ENCODE assay signal across 1 cellular context in genomic region chr20:50077818-50078601, GRCh38.
TF ChIP-seq lines count a peak whose summit lies in the region.

No MANE protein-coding gene starts in this region.

TF ChIP-seq in HepG2, 621 proteins besides CTCF, POLR2A, EP300 and RAD21:
- TF ChIP-seq ZBTB1 (CRISPR knock-in tag; IDR thresholded peaks at IDR 0.05; ENCODE audit: borderline replicate concordance) (no peak), JUNB (CRISPR knock-in tag; IDR thresholded peaks at IDR 0.05; ENCODE audit: borderline replicate concordance) (no peak), YEATS4 (CRISPR knock-in tag; IDR thresholded peaks at IDR 0.05; ENCODE audit: borderline replicate concordance) (no peak), SPEN (CRISPR knock-in tag; IDR thresholded peaks at IDR 0.05; ENCODE audit: low read depth) (peak; percentile 50; the same call in 1 of the 2 replicates), SP4 (CRISPR knock-in tag; IDR thresholded peaks at IDR 0.05) (peak; percentile 48; the same call in 1 of the 2 replicates), PITX1 (CRISPR knock-in tag; IDR thresholded peaks at IDR 0.05) (0 out of 2 replicates have a peak, but pooled peaks have one; percentile 4), HNRNPUL1 (IDR thresholded peaks at IDR 0.05; ENCODE audit: low read depth, low read length) (no peak), ZNF263 (CRISPR knock-in tag; IDR thresholded peaks at IDR 0.05) (peak; percentile 75), ZNF44 (CRISPR knock-in tag; IDR thresholded peaks at IDR 0.05) (0 out of 2 replicates have a peak, but pooled peaks have one; percentile 55), GLI4 (CRISPR knock-in tag; IDR thresholded peaks at IDR 0.05; ENCODE audit: borderline replicate concordance) (0 out of 2 replicates have a peak, but pooled peaks have one; percentile 82), CEBPB (IDR thresholded peaks at IDR 0.05; ENCODE audit: borderline replicate concordance, low read depth, low read length) (peak; percentile 83), ZNF572 (CRISPR knock-in tag; IDR thresholded peaks at IDR 0.05) (peak; percentile 24; the same call in 1 of the 2 replicates), ZNF547 (CRISPR knock-in tag; IDR thresholded peaks at IDR 0.05) (0 out of 2 replicates have a peak, but pooled peaks have one; percentile 66), ZNF598 (CRISPR knock-in tag; IDR thresholded peaks at IDR 0.05; ENCODE audit: borderline replicate concordance) (peak; percentile 87; the same call in 1 of the 2 replicates), ZNF782 (CRISPR knock-in tag; IDR thresholded peaks at IDR 0.05; ENCODE audit: borderline replicate concordance) (no peak), ZBTB20 (CRISPR knock-in tag; IDR thresholded peaks at IDR 0.05; ENCODE audit: borderline replicate concordance, low read depth) (peak; percentile 37; the same call in 1 of the 2 replicates), ZNF788 (CRISPR knock-in tag; IDR thresholded peaks at IDR 0.05; ENCODE audit: borderline replicate concordance) (0 out of 2 replicates have a peak, but pooled peaks have one; percentile 4), ELF1 (CRISPR knock-in tag; IDR thresholded peaks at IDR 0.05) (peak; percentile 18; the same call in 1 of the 2 replicates), NFE2L1 (CRISPR knock-in tag; IDR thresholded peaks at IDR 0.05; ENCODE audit: borderline replicate concordance) (no peak), ZNF33B (CRISPR knock-in tag; IDR thresholded peaks at IDR 0.05) (0 out of 2 replicates have a peak, but pooled peaks have one; percentile 81), RXRA (CRISPR knock-in tag; IDR thresholded peaks at IDR 0.05) (0 out of 2 replicates have a peak, but pooled peaks have one; percentile 33), ZNF274 (CRISPR knock-in tag; IDR thresholded peaks at IDR 0.05) (0 out of 2 replicates have a peak, but pooled peaks have one; percentile 70), HBP1 (CRISPR knock-in tag; IDR thresholded peaks at IDR 0.05; ENCODE audit: low read depth) (0 out of 2 replicates have a peak, but pooled peaks have one; percentile 43), ZNF563 (CRISPR knock-in tag; IDR thresholded peaks at IDR 0.05) (0 out of 2 replicates have a peak, but pooled peaks have one; percentile 30), ZIK1 (CRISPR knock-in tag; IDR thresholded peaks at IDR 0.05; ENCODE audit: borderline replicate concordance, low read depth) (0 out of 2 replicates have a peak, but pooled peaks have one; percentile 12), HDAC1 (CRISPR knock-in tag; IDR thresholded peaks at IDR 0.05) (peak; percentile 42; the same call in 1 of the 2 replicates), MXD4 (CRISPR knock-in tag; IDR thresholded peaks at IDR 0.05) (peak; percentile 8; the same call in 1 of the 2 replicates), ZNF441 (CRISPR knock-in tag; IDR thresholded peaks at IDR 0.05; ENCODE audit: borderline replicate concordance) (peak; percentile 90), ZNF883 (CRISPR knock-in tag; IDR thresholded peaks at IDR 0.05; ENCODE audit: not compliant biosample characterization) (peak; percentile 80), ZNF230 (CRISPR knock-in tag; IDR thresholded peaks at IDR 0.05) (peak; percentile 42; the same call in 1 of the 2 replicates), ZMYM3 (CRISPR knock-in tag; IDR thresholded peaks at IDR 0.05) (peak; percentile 8; the same call in 1 of the 2 replicates), CEBPG (CRISPR knock-in tag; IDR thresholded peaks at IDR 0.05) (peak; percentile 54), ZNF781 (CRISPR knock-in tag; IDR thresholded peaks at IDR 0.05; ENCODE audit: borderline replicate concordance, not compliant biosample characterization) (peak; percentile 14), NR1H2 (CRISPR knock-in tag; IDR thresholded peaks at IDR 0.05; ENCODE audit: borderline replicate concordance, low read depth) (peak; percentile 63; the same call in 1 of the 2 replicates), ZNF850 (CRISPR knock-in tag; conservative IDR thresholded peaks at IDR 0.05) (no peak), ARHGAP35 (CRISPR knock-in tag; IDR thresholded peaks at IDR 0.05; ENCODE audit: borderline replicate concordance) (no peak)
- TF ChIP-seq, protein P1, sequence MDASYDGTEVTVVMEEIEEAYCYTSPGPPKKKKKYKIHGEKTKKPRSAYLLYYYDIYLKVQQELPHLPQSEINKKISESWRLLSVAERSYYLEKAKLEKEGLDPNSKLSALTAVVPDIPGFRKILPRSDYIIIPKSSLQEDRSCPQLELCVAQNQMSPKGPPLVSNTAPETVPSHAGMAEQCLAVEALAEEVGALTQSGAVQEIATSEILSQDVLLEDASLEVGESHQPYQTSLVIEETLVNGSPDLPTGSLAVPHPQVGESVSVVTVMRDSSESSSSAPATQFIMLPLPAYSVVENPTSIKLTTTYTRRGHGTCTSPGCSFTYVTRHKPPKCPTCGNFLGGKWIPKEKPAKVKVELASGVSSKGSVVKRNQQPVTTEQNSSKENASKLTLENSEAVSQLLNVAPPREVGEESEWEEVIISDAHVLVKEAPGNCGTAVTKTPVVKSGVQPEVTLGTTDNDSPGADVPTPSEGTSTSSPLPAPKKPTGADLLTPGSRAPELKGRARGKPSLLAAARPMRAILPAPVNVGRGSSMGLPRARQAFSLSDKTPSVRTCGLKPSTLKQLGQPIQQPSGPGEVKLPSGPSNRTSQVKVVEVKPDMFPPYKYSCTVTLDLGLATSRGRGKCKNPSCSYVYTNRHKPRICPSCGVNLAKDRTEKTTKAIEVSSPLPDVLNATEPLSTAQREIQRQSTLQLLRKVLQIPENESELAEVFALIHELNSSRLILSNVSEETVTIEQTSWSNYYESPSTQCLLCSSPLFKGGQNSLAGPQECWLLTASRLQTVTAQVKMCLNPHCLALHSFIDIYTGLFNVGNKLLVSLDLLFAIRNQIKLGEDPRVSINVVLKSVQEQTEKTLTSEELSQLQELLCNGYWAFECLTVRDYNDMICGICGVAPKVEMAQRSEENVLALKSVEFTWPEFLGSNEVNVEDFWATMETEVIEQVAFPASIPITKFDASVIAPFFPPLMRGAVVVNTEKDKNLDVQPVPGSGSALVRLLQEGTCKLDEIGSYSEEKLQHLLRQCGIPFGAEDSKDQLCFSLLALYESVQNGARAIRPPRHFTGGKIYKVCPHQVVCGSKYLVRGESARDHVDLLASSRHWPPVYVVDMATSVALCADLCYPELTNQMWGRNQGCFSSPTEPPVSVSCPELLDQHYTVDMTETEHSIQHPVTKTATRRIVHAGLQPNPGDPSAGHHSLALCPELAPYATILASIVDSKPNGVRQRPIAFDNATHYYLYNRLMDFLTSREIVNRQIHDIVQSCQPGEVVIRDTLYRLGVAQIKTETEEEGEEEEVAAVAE (CRISPR knock-in tag; IDR thresholded peaks at IDR 0.05; ENCODE audit: borderline replicate concordance), result no peak
- TF ChIP-seq, protein P2, sequence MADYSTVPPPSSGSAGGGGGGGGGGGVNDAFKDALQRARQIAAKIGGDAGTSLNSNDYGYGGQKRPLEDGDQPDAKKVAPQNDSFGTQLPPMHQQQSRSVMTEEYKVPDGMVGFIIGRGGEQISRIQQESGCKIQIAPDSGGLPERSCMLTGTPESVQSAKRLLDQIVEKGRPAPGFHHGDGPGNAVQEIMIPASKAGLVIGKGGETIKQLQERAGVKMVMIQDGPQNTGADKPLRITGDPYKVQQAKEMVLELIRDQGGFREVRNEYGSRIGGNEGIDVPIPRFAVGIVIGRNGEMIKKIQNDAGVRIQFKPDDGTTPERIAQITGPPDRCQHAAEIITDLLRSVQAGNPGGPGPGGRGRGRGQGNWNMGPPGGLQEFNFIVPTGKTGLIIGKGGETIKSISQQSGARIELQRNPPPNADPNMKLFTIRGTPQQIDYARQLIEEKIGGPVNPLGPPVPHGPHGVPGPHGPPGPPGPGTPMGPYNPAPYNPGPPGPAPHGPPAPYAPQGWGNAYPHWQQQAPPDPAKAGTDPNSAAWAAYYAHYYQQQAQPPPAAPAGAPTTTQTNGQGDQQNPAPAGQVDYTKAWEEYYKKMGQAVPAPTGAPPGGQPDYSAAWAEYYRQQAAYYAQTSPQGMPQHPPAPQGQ (CRISPR knock-in tag; IDR thresholded peaks at IDR 0.05; ENCODE audit: borderline replicate concordance), result no peak
- TF ChIP-seq, protein P3, sequence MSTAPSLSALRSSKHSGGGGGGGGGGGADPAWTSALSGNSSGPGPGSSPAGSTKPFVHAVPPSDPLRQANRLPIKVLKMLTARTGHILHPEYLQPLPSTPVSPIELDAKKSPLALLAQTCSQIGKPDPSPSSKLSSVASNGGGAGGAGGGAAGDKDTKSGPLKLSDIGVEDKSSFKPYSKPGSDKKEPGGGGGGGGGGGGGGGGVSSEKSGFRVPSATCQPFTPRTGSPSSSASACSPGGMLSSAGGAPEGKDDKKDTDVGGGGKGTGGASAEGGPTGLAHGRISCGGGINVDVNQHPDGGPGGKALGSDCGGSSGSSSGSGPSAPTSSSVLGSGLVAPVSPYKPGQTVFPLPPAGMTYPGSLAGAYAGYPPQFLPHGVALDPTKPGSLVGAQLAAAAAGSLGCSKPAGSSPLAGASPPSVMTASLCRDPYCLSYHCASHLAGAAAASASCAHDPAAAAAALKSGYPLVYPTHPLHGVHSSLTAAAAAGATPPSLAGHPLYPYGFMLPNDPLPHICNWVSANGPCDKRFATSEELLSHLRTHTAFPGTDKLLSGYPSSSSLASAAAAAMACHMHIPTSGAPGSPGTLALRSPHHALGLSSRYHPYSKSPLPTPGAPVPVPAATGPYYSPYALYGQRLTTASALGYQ (CRISPR knock-in tag; IDR thresholded peaks at IDR 0.05), result no peak
- TF ChIP-seq, protein P4, sequence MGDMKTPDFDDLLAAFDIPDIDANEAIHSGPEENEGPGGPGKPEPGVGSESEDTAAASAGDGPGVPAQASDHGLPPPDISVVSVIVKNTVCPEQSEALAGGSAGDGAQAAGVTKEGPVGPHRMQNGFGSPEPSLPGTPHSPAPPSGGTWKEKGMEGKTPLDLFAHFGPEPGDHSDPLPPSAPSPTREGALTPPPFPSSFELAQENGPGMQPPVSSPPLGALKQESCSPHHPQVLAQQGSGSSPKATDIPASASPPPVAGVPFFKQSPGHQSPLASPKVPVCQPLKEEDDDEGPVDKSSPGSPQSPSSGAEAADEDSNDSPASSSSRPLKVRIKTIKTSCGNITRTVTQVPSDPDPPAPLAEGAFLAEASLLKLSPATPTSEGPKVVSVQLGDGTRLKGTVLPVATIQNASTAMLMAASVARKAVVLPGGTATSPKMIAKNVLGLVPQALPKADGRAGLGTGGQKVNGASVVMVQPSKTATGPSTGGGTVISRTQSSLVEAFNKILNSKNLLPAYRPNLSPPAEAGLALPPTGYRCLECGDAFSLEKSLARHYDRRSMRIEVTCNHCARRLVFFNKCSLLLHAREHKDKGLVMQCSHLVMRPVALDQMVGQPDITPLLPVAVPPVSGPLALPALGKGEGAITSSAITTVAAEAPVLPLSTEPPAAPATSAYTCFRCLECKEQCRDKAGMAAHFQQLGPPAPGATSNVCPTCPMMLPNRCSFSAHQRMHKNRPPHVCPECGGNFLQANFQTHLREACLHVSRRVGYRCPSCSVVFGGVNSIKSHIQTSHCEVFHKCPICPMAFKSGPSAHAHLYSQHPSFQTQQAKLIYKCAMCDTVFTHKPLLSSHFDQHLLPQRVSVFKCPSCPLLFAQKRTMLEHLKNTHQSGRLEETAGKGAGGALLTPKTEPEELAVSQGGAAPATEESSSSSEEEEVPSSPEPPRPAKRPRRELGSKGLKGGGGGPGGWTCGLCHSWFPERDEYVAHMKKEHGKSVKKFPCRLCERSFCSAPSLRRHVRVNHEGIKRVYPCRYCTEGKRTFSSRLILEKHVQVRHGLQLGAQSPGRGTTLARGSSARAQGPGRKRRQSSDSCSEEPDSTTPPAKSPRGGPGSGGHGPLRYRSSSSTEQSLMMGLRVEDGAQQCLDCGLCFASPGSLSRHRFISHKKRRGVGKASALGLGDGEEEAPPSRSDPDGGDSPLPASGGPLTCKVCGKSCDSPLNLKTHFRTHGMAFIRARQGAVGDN (CRISPR knock-in tag; IDR thresholded peaks at IDR 0.05), result peak; percentile 38; the same call in 1 of the 2 replicates
